13 cellular contexts compared by ENCODE assay signal in the genomic region with DNA sequence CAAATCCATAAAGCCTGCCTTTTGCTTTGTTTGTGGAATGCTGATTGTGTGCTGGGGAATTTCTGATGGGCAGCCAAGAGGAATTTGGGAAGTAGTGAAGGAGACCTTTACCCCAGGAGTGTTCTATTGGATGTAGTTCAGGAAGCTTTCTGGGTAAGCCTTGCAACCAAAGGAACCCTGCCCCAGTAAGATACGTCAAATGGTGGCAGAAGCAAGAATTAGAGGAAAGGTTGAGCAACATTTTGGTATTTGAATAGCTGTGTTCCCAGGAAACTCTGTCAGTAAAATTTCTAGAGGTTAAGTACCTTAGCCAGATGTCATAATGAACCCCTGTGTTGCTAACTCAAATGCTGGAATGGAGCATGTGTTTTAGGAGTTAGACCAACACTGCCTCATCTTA. TPM values are rescaled to one million over a fixed set of nuclear protein-coding genes. Genes with fewer than 3 reads are reported as not detected.
DNase-seq lines count a peak whose midpoint lies in the region; ATAC-seq and TF ChIP-seq lines count a peak whose summit lies in the region.
"Had no signal": no experiment of that assay in that cellular context is flagged by ENCODE, and none has a peak within 500 bp of the region (broad histone marks: within the 10 kb centered on the region; RNA-seq: fewer than 3 reads in every experiment).

No MANE protein-coding gene starts in this region.

- peaks cover 24% of the 10 kb centered on the region for H3K4me1 Mint-ChIP-seq in activated CD4-positive, alpha-beta T cell treated with anti-CD3 and anti-CD28 coated beads, Interleukin-2, amount 10 ng/mL, durations not matched to agents 24 days and 14 days

- WGBS in psoas muscle, 3 donors, result 5 to 21% (median 6%) methylated on average over 1 of the region's 1 CpG

- H3K27me3 ChIP-seq in psoas muscle (ENCODE audit: insufficient read depth in 3 of 3, low read length in 2 of 3), result no peaks in the 10 kb centered on the region

- H3K4me3 ChIP-seq in cardiac fibroblast (replicated peaks in 1 of 2; ENCODE audit: low read depth in 2 of 2, low read length in 2 of 2), result no peak overlapping the region
- no peak overlapping the region for H3K4me3 ChIP-seq in psoas muscle

- peaks cover 94% of the 10 kb centered on the region for H3K4me1 ChIP-seq in psoas muscle

- H3K27ac ChIP-seq in psoas muscle, result peak overlapping the region; percentile 56

- peaks cover 5% of the 10 kb centered on the region for H3K36me3 Mint-ChIP-seq in activated CD4-positive, alpha-beta T cell treated with anti-CD3 and anti-CD28 coated beads, Interleukin-2, amount 10 ng/mL, durations not matched to agents 24 days and 14 days (ENCODE audit: low read depth)

- peak; percentile 39 for ATAC-seq in left ventricle myocardium superior
- ATAC-seq in psoas muscle, result peak in 2 of 4 donors; percentile 29
- ATAC-seq: activated T-cell treated with anti-CD3 and anti-CD28 coated beads, Interleukin-2, amount 50 U/mL, for 4 hours had no signal

- H3K4me3 Mint-ChIP-seq in activated CD4-positive, alpha-beta T cell treated with anti-CD3 and anti-CD28 coated beads, Interleukin-2, amount 10 ng/mL, durations not matched to agents 24 days and 14 days, result no peak overlapping the region
- H3K4me3 Mint-ChIP-seq: activated T-cell treated with anti-CD3 and anti-CD28 coated beads, Interleukin-2, amount 50 U/mL, for 4 hours; CD4-positive, alpha-beta memory T cell had no signal

- H3K9me3 Mint-ChIP-seq in activated CD4-positive, alpha-beta T cell treated with anti-CD3 and anti-CD28 coated beads, Interleukin-2, amount 10 ng/mL, durations not matched to agents 24 days and 14 days, result no peaks in the 10 kb centered on the region
- H3K9me3 Mint-ChIP-seq: activated T-cell treated with anti-CD3 and anti-CD28 coated beads, Interleukin-2, amount 50 U/mL, for 4 hours; CD4-positive, alpha-beta memory T cell had no signal

- TF ChIP-seq CTCF in cardiac fibroblast (IDR thresholded peaks at IDR 0.05; ENCODE audit: low read depth, low read length) (no peak), psoas muscle (IDR thresholded peaks at IDR 0.05) (no peak)

- no peak overlapping the region for H3K27ac Mint-ChIP-seq in activated CD4-positive, alpha-beta T cell treated with anti-CD3 and anti-CD28 coated beads, Interleukin-2, amount 10 ng/mL, durations not matched to agents 24 days and 14 days

- H3K36me3 ChIP-seq in psoas muscle (ENCODE audit: insufficient read depth in 1 of 2, low read depth in 1 of 2), result peaks cover 0 to 38% of the 10 kb centered on the region in 2 donors

- no peaks in the 10 kb centered on the region for H3K9me3 ChIP-seq in psoas muscle

- intact Hi-C loops in left ventricle myocardium superior (cut with micrococcal nuclease) (no loop called here), psoas muscle (cut with DNase I) (no loop called here)
- intact Hi-C loops in activated CD4-positive, alpha-beta T cell treated with anti-CD3 and anti-CD28 coated beads, Interleukin-2, amount 10 ng/mL, durations not matched to agents 24 days and 14 days (cut with micrococcal nuclease), result no loop called here

- DNase-seq in EH (ENCODE audit: low read depth) (peak; percentile 74), cardiac fibroblast (ENCODE audit: low read depth in 2 of 2) (peak; percentile 76 to 98), left ventricle myocardium superior (no peak), psoas muscle (no peak), AML-193 (lab: John Stamatoyannopoulos, UW) (no peak), SW480 (ENCODE audit: low spot score) (no peak)
- DNase-seq in activated effector memory CD4-positive, alpha-beta T cell treated with anti-CD3 and anti-CD28 coated beads, Interleukin-2, amount 50 U/mL, for 16 hours, result no peak
- no peak for DNase-seq in activated CD4-positive, alpha-beta T cell treated with anti-CD3 and anti-CD28 coated beads, Interleukin-2, amount 10 ng/mL, durations not matched to agents 24 days and 14 days
- DNase-seq: activated T-cell treated with anti-CD3 and anti-CD28 coated beads, Interleukin-2, amount 50 U/mL, for 4 hours; CD4-positive, alpha-beta memory T cell; cerebellar nuclear complex; NCI-H2029; occipital lobe had no signal

- H3K27me3 Mint-ChIP-seq in activated CD4-positive, alpha-beta T cell treated with anti-CD3 and anti-CD28 coated beads, Interleukin-2, amount 10 ng/mL, durations not matched to agents 24 days and 14 days, result peaks cover 3% of the 10 kb centered on the region
- H3K27me3 Mint-ChIP-seq: CD4-positive, alpha-beta memory T cell had no signal

RNA-seq across cellular contexts. Expression of a gene that starts 6.4 kb away (rescaled TPM):
- 648 TPM for total RNA-seq in left ventricle myocardium superior
- total RNA-seq in psoas muscle, result 100 to 1,000 TPM; 223 to 318 (median 258) TPM
- 100 to 1,000 TPM; 177 to 329 (median 233) TPM for polyA plus RNA-seq in psoas muscle
- total RNA-seq in activated CD4-positive, alpha-beta T cell treated with anti-CD3 and anti-CD28 coated beads, Interleukin-2, amount 10 ng/mL, durations not matched to agents 24 days and 14 days, result 25.7 and 28.1 TPM in 2 replicates

Comparison
In these comparisons a context has a peak if more than half of its experiments do, and no peak if none do; other contexts are left out.
1. DNase-seq: peak in EH (single experiment) and cardiac fibroblast (2 of 2); none in left ventricle myocardium superior (single experiment), psoas muscle (0 of 2), activated effector memory CD4-positive, alpha-beta T cell treated with anti-CD3 and anti-CD28 coated beads, Interleukin-2, amount 50 U/mL, for 16 hours (single experiment), AML-193 (0 of 2), SW480 (single experiment) and activated CD4-positive, alpha-beta T cell treated with anti-CD3 and anti-CD28 coated beads, Interleukin-2, amount 10 ng/mL, durations not matched to agents 24 days and 14 days (single experiment).